In the genomic region with DNA sequence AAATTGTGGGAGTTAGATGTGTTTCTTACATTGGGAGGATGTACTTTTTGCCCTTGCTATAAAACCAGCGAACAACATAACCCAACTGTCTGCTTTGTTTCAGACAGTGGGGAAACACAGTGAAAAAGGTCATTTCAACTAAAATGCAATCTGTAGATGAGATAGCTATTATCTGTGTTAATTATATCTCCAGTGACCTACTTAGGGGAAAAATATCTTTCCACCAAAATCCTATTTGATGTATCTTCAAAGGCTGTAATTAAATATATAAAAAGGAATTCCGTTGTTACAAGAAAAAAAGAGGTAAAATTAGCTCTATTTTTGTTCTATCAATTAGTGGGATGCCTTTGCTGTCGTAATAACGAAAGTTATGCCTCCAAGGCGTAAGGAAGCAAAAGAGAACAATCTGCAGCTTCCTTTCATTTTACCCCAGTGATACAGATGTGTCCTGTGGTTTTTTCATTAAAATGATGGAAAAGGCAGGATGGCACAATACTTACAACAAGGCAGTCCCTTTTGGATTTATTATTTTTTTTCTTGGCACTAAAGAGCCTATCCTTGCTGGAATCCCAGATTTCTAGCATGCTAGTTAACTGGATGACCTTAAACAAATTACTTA, we compare ENCODE assay signal across 24 cellular contexts.
DNase-seq lines count a peak whose midpoint lies in the region; ATAC-seq, FAIRE-seq and TF ChIP-seq lines count a peak whose summit lies in the region.
"Had no signal": no experiment of that assay in that cellular context is flagged by ENCODE, and none has a peak within 500 bp of the region (broad histone marks: within the 10 kb centered on the region; RNA-seq: fewer than 3 reads in every experiment).

No MANE protein-coding gene starts in this region.

- no peak overlapping the region for H3K4me3 ChIP-seq in SK-N-SH (ENCODE audit: low read depth in 2 of 2, low read length in 1 of 2)
- H3K4me3 ChIP-seq in mesendoderm (ENCODE audit: low read length) = no peak overlapping the region
- H3K4me3 ChIP-seq: A549; BLaER1 treated with 17β-estradiol and CSF1 and Interleukin-3, amounts not matched to agents 10 nM and 100 nM; GM12878; GM23248 had no signal

- H3K9me2 ChIP-seq in SK-N-SH = no peaks in the 10 kb centered on the region

- H3K27me3 ChIP-seq in SK-N-SH (ENCODE audit: insufficient read depth) (no peaks in the 10 kb centered on the region), mesendoderm (ENCODE audit: insufficient read depth, low read length, poor library complexity) (no peaks in the 10 kb centered on the region)
- H3K27me3 ChIP-seq: BE2C; BLaER1 treated with 17β-estradiol and CSF1 and Interleukin-3, amounts not matched to agents 10 nM and 100 nM had no signal

- H4K8ac ChIP-seq in mesendoderm (ENCODE audit: low read depth, low read length) = no peak overlapping the region

- H3K4me2 ChIP-seq in SK-N-SH = no peak overlapping the region
- H3K4me2 ChIP-seq in mesendoderm (ENCODE audit: low read length) = no peak overlapping the region
- H3K4me2 ChIP-seq: A549; BLaER1 treated with 17β-estradiol and CSF1 and Interleukin-3, amounts not matched to agents 10 nM and 100 nM had no signal

- no peaks in the 10 kb centered on the region for H3K36me3 ChIP-seq in SK-N-SH (replicated peaks in 1 of 2; ENCODE audit: control insufficient read depth in 1 of 2, insufficient read depth in 2 of 2, low read length in 1 of 2)
- no peaks in the 10 kb centered on the region for H3K36me3 ChIP-seq in mesendoderm (ENCODE audit: control insufficient read depth, insufficient read depth, low read length)
- H3K36me3 ChIP-seq: BE2C; BLaER1 treated with 17β-estradiol and CSF1 and Interleukin-3, amounts not matched to agents 10 nM and 100 nM had no signal

- H3K9ac ChIP-seq in SK-N-SH (no peak overlapping the region), mesendoderm (ENCODE audit: low read length) (no peak overlapping the region)
- H3K9ac ChIP-seq: BLaER1 treated with 17β-estradiol and CSF1 and Interleukin-3, amounts not matched to agents 10 nM and 100 nM; GM23248 had no signal

- intact Hi-C loops in left cardiac atrium (cut with DNase I) = no loop called here

- ATAC-seq in left cardiac atrium = no peak
- ATAC-seq: A549, GM12878 had no signal

- no peak overlapping the region for H2AFZ ChIP-seq in SK-N-SH (ENCODE audit: low read depth)
- H2AFZ ChIP-seq: GM23248 had no signal

- TF ChIP-seq EP300 in SK-N-SH (IDR thresholded peaks at IDR 0.05; ENCODE audit: borderline replicate concordance in 1 of 2, low read depth in 1 of 2, low read length in 1 of 2) = peak in 1 of 2 experiments; percentile 88; a peak in 2 of 4 replicates

- no peak overlapping the region for H3K18ac ChIP-seq in mesendoderm (ENCODE audit: low read length)

- H3K23ac ChIP-seq in mesendoderm (ENCODE audit: low read length) = no peak overlapping the region

- H4K5ac ChIP-seq in mesendoderm (ENCODE audit: low read length) = no peak overlapping the region

- H2AK5ac ChIP-seq in mesendoderm (ENCODE audit: low read length) = no peak overlapping the region

- no peak overlapping the region for H3K56ac ChIP-seq in mesendoderm (ENCODE audit: low read length)

- no peak overlapping the region for H2BK120ac ChIP-seq in mesendoderm (ENCODE audit: low read depth, low read length)

- CTCF ChIA-PET in SK-N-SH (lab: Yijun Ruan, JAX) = interaction anchor here (0.9 to 1.8 kb wide), 5 partner anchors 8 to 380 kb away, joined by 3 to 4 read pairs (median 3); no protein-coding TSS in a partner anchor

- H3K27ac ChIP-seq in SK-N-SH (ENCODE audit: low read depth in 2 of 2, low read length in 1 of 2) (peak overlapping the region in 1 of 2 experiments; percentile 72; a peak in 1 of 4 replicates), mesendoderm (ENCODE audit: low read depth, low read length) (no peak overlapping the region)
- H3K27ac ChIP-seq: A549; BLaER1 treated with 17β-estradiol and CSF1 and Interleukin-3, amounts not matched to agents 10 nM and 100 nM; GM23248 had no signal

- peak overlapping the region; percentile 41 for H2BK15ac ChIP-seq in mesendoderm (replicated peaks; ENCODE audit: low read depth)

- no peaks in the 10 kb centered on the region for H3K79me1 ChIP-seq in mesendoderm (ENCODE audit: low read length)

- TF ChIP-seq RAD21 in SK-N-SH (IDR thresholded peaks at IDR 0.05; ENCODE audit: low read length) = 0 out of 2 replicates have a peak, but pooled peaks have one; percentile 23

- no peaks in the 10 kb centered on the region for H3K79me2 ChIP-seq in SK-N-SH (ENCODE audit: insufficient read depth)
- no peaks in the 10 kb centered on the region for H3K79me2 ChIP-seq in mesendoderm (ENCODE audit: control insufficient read depth, insufficient read depth, low read length)

- no peak overlapping the region for H3K4ac ChIP-seq in mesendoderm (ENCODE audit: low read depth, low read length)

- 52% methylated on average over 5 of the region's 5 CpGs for WGBS in SK-N-SH (ENCODE audit: low lambda C conversion rate)
- WGBS in mesendoderm (ENCODE audit: extremely low coverage, insufficient coverage, low lambda C conversion rate) = no CpG with 5 or more reads among the region's 5 CpGs

- POLR2A ChIA-PET in SK-N-SH (lab: Yijun Ruan, JAX) = no interaction called here

- peaks cover 11 to 12% of the 10 kb centered on the region in 2 experiments; a peak in 3 of 4 replicates for H3K4me1 ChIP-seq in SK-N-SH (ENCODE audit: control insufficient read depth in 1 of 2, insufficient read depth in 2 of 2, low read depth in 1 of 2, low read length in 1 of 2)
- H3K4me1 ChIP-seq in mesendoderm (ENCODE audit: control insufficient read depth, low read depth, low read length) = peaks cover 13% of the 10 kb centered on the region
- H3K4me1 ChIP-seq: A549; BE2C; BLaER1 treated with 17β-estradiol and CSF1 and Interleukin-3, amounts not matched to agents 10 nM and 100 nM had no signal

- 0 out of 2 replicates have a peak, but pooled peaks cover under 1% of the 10 kb centered on the region for H3K9me3 ChIP-seq in SK-N-SH

- DNase-seq in SK-N-SH (peak; percentile 57), mesendoderm (no peak), left cardiac atrium (no peak), SHP77 treated with DMSO at 0.1 percent for 48 hours (lab: John Stamatoyannopoulos, UW) (no peak), occipital lobe (lab: John Stamatoyannopoulos, UW) (no peak), NCI-H2196 treated with DMSO at 0.1 percent for 48 hours (lab: John Stamatoyannopoulos, UW; ENCODE audit: unreplicated experiment) (no peak)
- DNase-seq: 8988T; ACHN; AML-193; BE2C; CD4-positive, alpha-beta T cell; CD8-positive, alpha-beta memory T cell; DMS 273 treated with DMSO at 0.1 percent for 48 hours; DMS79; GDM1; GM23248; H7 had no signal

- H4K20me1 ChIP-seq in SK-N-SH (ENCODE audit: insufficient read depth) = no peaks in the 10 kb centered on the region
- H4K20me1 ChIP-seq: BLaER1 treated with 17β-estradiol and CSF1 and Interleukin-3, amounts not matched to agents 10 nM and 100 nM had no signal

- FAIRE-seq in endometrium (lab: Jason Lieb, UNC) = peak; percentile 97
- FAIRE-seq: A549, D721Med, GM12878, GM19239, H1 had no signal

- TF ChIP-seq CTCF in SK-N-SH (IDR thresholded peaks at IDR 0.05) = no peak

- no peak overlapping the region for H2BK5ac ChIP-seq in mesendoderm (ENCODE audit: low read length)

- H3F3A ChIP-seq in SK-N-SH (replicated peaks; ENCODE audit: insufficient read depth) = peaks cover 11% of the 10 kb centered on the region

TF ChIP-seq in SK-N-SH, 30 proteins besides CTCF, POLR2A, EP300 and RAD21:
- TF ChIP-seq FOXJ3 (CRISPR knock-in tag; IDR thresholded peaks at IDR 0.05) (peak; percentile 82), RCOR1 (IDR thresholded peaks at IDR 0.05; ENCODE audit: low read length) (peak; percentile 89), JUND (IDR thresholded peaks at IDR 0.05) (0 out of 2 replicates have a peak, but pooled peaks have one; percentile 17), GATA2 (CRISPR knock-in tag; IDR thresholded peaks at IDR 0.05) (peak; percentile 90), TCF12 (IDR thresholded peaks at IDR 0.05) (peak; percentile 33), REST (IDR thresholded peaks at IDR 0.05; ENCODE audit: low read depth, low read length) (no peak), POLR2AphosphoS5 (IDR thresholded peaks at IDR 0.05; ENCODE audit: low read depth, low read length) (no peak), MXI1 (IDR thresholded peaks at IDR 0.05; ENCODE audit: low read depth, low read length) (peak; percentile 24; the same call in 1 of the 2 replicates)
TF ChIP-seq in SK-N-SH: peak in this region for 6.
